Comparison of ENCODE assay signal across 32 cellular contexts in genomic region chr6:14017626-14018475, GRCh38.
DNase-seq lines count a peak whose midpoint lies in the region; ATAC-seq and TF ChIP-seq lines count a peak whose summit lies in the region.
"Had no signal": no experiment of that assay in that cellular context is flagged by ENCODE, and none has a peak within 500 bp of the region (broad histone marks: within the 10 kb centered on the region; RNA-seq: fewer than 3 reads in every experiment).

No MANE protein-coding gene starts in this region.

- CTCF ChIA-PET in IMR-90 (lab: Yijun Ruan, JAX) (interaction anchor here (0.5 to 0.7 kb wide), 3 partner anchors 17 to 49 kb away, joined by 3 read pairs; no protein-coding TSS in a partner anchor), GM10248 (lab: Yijun Ruan, JAX) (interaction anchor here (2.1 kb wide), 1 partner anchor 109 kb away, joined by 6 read pairs; no protein-coding TSS in a partner anchor)

- no peak overlapping the region; the same call in 1 of the 2 replicates for H3K27ac ChIP-seq in IMR-90 (ENCODE audit: insufficient read depth, low read length)
- no peak overlapping the region for H3K27ac ChIP-seq in endodermal cell (ENCODE audit: low read depth, low read length)
- H3K27ac ChIP-seq in mesendoderm (ENCODE audit: low read depth, low read length) = no peak overlapping the region
- H3K27ac ChIP-seq: C4-2B, cardiac muscle cell, coronary artery, parathyroid adenoma, right atrium auricular region, spleen, transverse colon had no signal

- 96% methylated on average over 15 of the region's 46 CpGs; no CpG with 5 or more reads in 1 of the 2 experiments for WGBS in IMR-90 (ENCODE audit: extremely low coverage in 2 of 2, insufficient read length in 1 of 2), 2 experiments
- 88 to 96% methylated on average over 11 to 46 of the region's 46 CpGs for WGBS in endodermal cell (ENCODE audit: insufficient coverage in 1 of 2, insufficient read length in 1 of 2), 2 experiments
- WGBS in mesendoderm (ENCODE audit: extremely low coverage, insufficient coverage, low lambda C conversion rate) = no CpG with 5 or more reads among the region's 46 CpGs

- no peak overlapping the region for H2AK9ac ChIP-seq in IMR-90 (replicated peaks; ENCODE audit: low read depth, low read length, poor library complexity)

- no peak overlapping the region for H3K9ac ChIP-seq in IMR-90 (ENCODE audit: low read depth, low read length)
- no peak overlapping the region for H3K9ac ChIP-seq in endodermal cell (ENCODE audit: extremely low read depth, low read length, poor library complexity, severe bottlenecking)
- H3K9ac ChIP-seq in mesendoderm (ENCODE audit: low read length) = peak overlapping the region; percentile 55
- H3K9ac ChIP-seq: parathyroid adenoma had no signal

- no peak overlapping the region for H2AFZ ChIP-seq in IMR-90 (replicated peaks; ENCODE audit: low read length, poor library complexity)
- H2AFZ ChIP-seq: parathyroid adenoma had no signal

- H3K56ac ChIP-seq in IMR-90 (ENCODE audit: extremely low read depth, insufficient read depth, low read length) (no peak overlapping the region), mesendoderm (ENCODE audit: low read length) (peak overlapping the region; percentile 68)

- no peaks in the 10 kb centered on the region for H3K9me1 ChIP-seq in IMR-90 (ENCODE audit: insufficient read depth, low read length)

- no peaks in the 10 kb centered on the region for H4K20me1 ChIP-seq in IMR-90 (ENCODE audit: insufficient read depth, low read length)

- POLR2A ChIA-PET in IMR-90 (lab: Charles Lee; ENCODE audit: unreplicated experiment) = interaction anchor here (0.6 kb wide), 1 partner anchor 46 kb away, joined by 4 read pairs; no protein-coding TSS in a partner anchor
- POLR2A ChIA-PET in GM10248 (lab: Yijun Ruan, JAX) = interaction anchor here (0.6 kb wide), 1 partner anchor 11 kb away, joined by 3 read pairs; no protein-coding TSS in a partner anchor

- dilution Hi-C loops in IMR-90 (cut with HindIII; ENCODE audit: low sequenced_read_pairs, unreplicated experiment) = no loop called here

- TF ChIP-seq CTCF in IMR-90 (conservative IDR thresholded peaks at IDR 0.05; ENCODE audit: low read depth, low read length) (no peak), endodermal cell (conservative IDR thresholded peaks at IDR 0.05) (no peak), type B pancreatic cell (conservative IDR thresholded peaks at IDR 0.05) (no peak), GM10248 (IDR thresholded peaks at IDR 0.05; ENCODE audit: control extremely low read depth, extremely low read depth, low read depth, missing control alignments) (no peak)

- H4K91ac ChIP-seq in IMR-90 (ENCODE audit: insufficient read depth, low read depth, low read length) = no peak overlapping the region

- no peak for TF ChIP-seq RAD21 in IMR-90 (IDR thresholded peaks at IDR 0.05; ENCODE audit: low read length)

- H3K14ac ChIP-seq in IMR-90 (replicated peaks; ENCODE audit: low read depth, low read length) = no peak overlapping the region

- no peak overlapping the region for H2AK5ac ChIP-seq in IMR-90 (ENCODE audit: low read depth, low read length)
- no peak overlapping the region for H2AK5ac ChIP-seq in mesendoderm (ENCODE audit: low read length)

- H3K36me3 Mint-ChIP-seq in endodermal cell (ENCODE audit: low read depth) (no peaks in the 10 kb centered on the region), type B pancreatic cell (no peaks in the 10 kb centered on the region)
- H3K36me3 Mint-ChIP-seq: activated CD4-positive, alpha-beta memory T cell treated with anti-CD3 and anti-CD28 coated beads for 36 hours; activated naive CD4-positive, alpha-beta T cell treated with anti-CD3 and anti-CD28 coated beads, Interleukin-2, amount 50 U/mL, for 24 hours had no signal

- peaks cover 6% of the 10 kb centered on the region for H3K4me1 Mint-ChIP-seq in endodermal cell
- peaks cover 9% of the 10 kb centered on the region for H3K4me1 Mint-ChIP-seq in type B pancreatic cell (ENCODE audit: unreplicated experiment)
- H3K4me1 Mint-ChIP-seq: activated naive CD4-positive, alpha-beta T cell treated with anti-CD3 and anti-CD28 coated beads, Interleukin-2, amount 50 U/mL, for 24 hours had no signal

- H3K4me2 ChIP-seq in IMR-90 (ENCODE audit: low read depth, low read length) (peak overlapping the region; percentile 19; the same call in 1 of the 2 replicates), mesendoderm (ENCODE audit: low read length) (peak overlapping the region; percentile 17)

- H2BK15ac ChIP-seq in IMR-90 (ENCODE audit: low read depth, low read length) (no peak overlapping the region), mesendoderm (replicated peaks; ENCODE audit: low read depth) (no peak overlapping the region)

- H2BK120ac ChIP-seq in IMR-90 (ENCODE audit: low read depth, low read length) (peak overlapping the region; percentile 34; the same call in 1 of the 2 replicates), mesendoderm (ENCODE audit: low read depth, low read length) (no peak overlapping the region)

- no peak for TF ChIP-seq POLR2A in IMR-90 (IDR thresholded peaks at IDR 0.05; ENCODE audit: low read depth, low read length)

- in situ Hi-C loops in IMR-90 (cut with MboI; ENCODE audit: low sequenced_read_pairs) = no loop called here

- H3K27ac Mint-ChIP-seq in endodermal cell = no peak overlapping the region
- no peak overlapping the region for H3K27ac Mint-ChIP-seq in type B pancreatic cell
- H3K27ac Mint-ChIP-seq: activated CD4-positive, alpha-beta memory T cell treated with anti-CD3 and anti-CD28 coated beads for 36 hours; activated naive CD4-positive, alpha-beta T cell treated with anti-CD3 and anti-CD28 coated beads, Interleukin-2, amount 50 U/mL, for 24 hours; activated T-helper 2 cell treated with anti-CD3 and anti-CD28 coated beads, Interferon-gamma antibody, Interleukin-2, Interleukin-4, amounts not matched to agents 10 μg/mL and 5 μg/mL and 100 μg/mL, durations not matched to agents 14 hours and 24 hours and 36 hours; effector memory CD8-positive, alpha-beta T cell; naive thymus-derived CD4-positive, alpha-beta T cell had no signal

- no peak overlapping the region for H3K18ac ChIP-seq in IMR-90 (ENCODE audit: low read depth, low read length)
- peak overlapping the region; percentile 4 for H3K18ac ChIP-seq in mesendoderm (ENCODE audit: low read length)

- no TSS peak for BruUV-seq in IMR-90 (replicated peaks; lab: Mats Ljungman, UMichigan)

- H3K9me3 ChIP-seq in IMR-90 (ENCODE audit: control insufficient read depth, insufficient read depth, low read length) (0 out of 2 replicates have a peak, but pooled peaks cover 2% of the 10 kb centered on the region), endodermal cell (ENCODE audit: control insufficient read depth, low read length) (peaks cover 5% of the 10 kb centered on the region)
- H3K9me3 ChIP-seq: right atrium auricular region, spleen, transverse colon had no signal

- H3K4me3 ChIP-seq in IMR-90 (ENCODE audit: insufficient read depth, low read depth, low read length) (no peak overlapping the region), endodermal cell (ENCODE audit: low read length) (no peak overlapping the region), mesendoderm (ENCODE audit: low read length) (no peak overlapping the region)
- H3K4me3 ChIP-seq: cardiac muscle cell, coronary artery, K562, right atrium auricular region, spleen, transverse colon had no signal

- H3K4ac ChIP-seq in IMR-90 (ENCODE audit: low read depth, low read length) (no peak overlapping the region), mesendoderm (ENCODE audit: low read depth, low read length) (no peak overlapping the region)

- H3K4me3 Mint-ChIP-seq in endodermal cell (peak overlapping the region; percentile 37), type B pancreatic cell (peak overlapping the region; percentile 47)
- H3K4me3 Mint-ChIP-seq: activated CD4-positive, alpha-beta memory T cell treated with anti-CD3 and anti-CD28 coated beads for 36 hours; activated naive CD4-positive, alpha-beta T cell treated with anti-CD3 and anti-CD28 coated beads, Interleukin-2, amount 50 U/mL, for 24 hours; effector memory CD8-positive, alpha-beta T cell; naive thymus-derived CD4-positive, alpha-beta T cell had no signal

- peaks cover 9% of the 10 kb centered on the region for H3K9me3 Mint-ChIP-seq in endodermal cell
- no peaks in the 10 kb centered on the region for H3K9me3 Mint-ChIP-seq in type B pancreatic cell
- H3K9me3 Mint-ChIP-seq: activated CD4-positive, alpha-beta memory T cell treated with anti-CD3 and anti-CD28 coated beads for 36 hours; activated naive CD4-positive, alpha-beta T cell treated with anti-CD3 and anti-CD28 coated beads, Interleukin-2, amount 50 U/mL, for 24 hours; activated T-helper 2 cell treated with anti-CD3 and anti-CD28 coated beads, Interferon-gamma antibody, Interleukin-2, Interleukin-4, amounts not matched to agents 10 μg/mL and 5 μg/mL and 100 μg/mL, durations not matched to agents 14 hours and 24 hours and 36 hours; effector memory CD8-positive, alpha-beta T cell had no signal

- no peaks in the 10 kb centered on the region for H3K79me2 ChIP-seq in mesendoderm (ENCODE audit: control insufficient read depth, insufficient read depth, low read length)
- H3K79me2 ChIP-seq: parathyroid adenoma had no signal

- H3K79me1 ChIP-seq in IMR-90 (ENCODE audit: low read depth in 1 of 2, low read length in 2 of 2) = no peaks in the 10 kb centered on the region
- no peaks in the 10 kb centered on the region for H3K79me1 ChIP-seq in mesendoderm (ENCODE audit: low read length)

- H3K27me3 Mint-ChIP-seq in endodermal cell (ENCODE audit: insufficient read depth) (peaks cover 38% of the 10 kb centered on the region), type B pancreatic cell (peaks cover 37% of the 10 kb centered on the region)

- H3K4me1 ChIP-seq in IMR-90 (ENCODE audit: control insufficient read depth, insufficient read depth, low read length) (peaks cover 2% of the 10 kb centered on the region; the same call in 1 of the 2 replicates), endodermal cell (ENCODE audit: control insufficient read depth, insufficient read depth, low read length) (no peaks in the 10 kb centered on the region), mesendoderm (ENCODE audit: control insufficient read depth, low read depth, low read length) (no peaks in the 10 kb centered on the region)
- H3K4me1 ChIP-seq: parathyroid adenoma, right atrium auricular region, spleen, transverse colon had no signal

- H3K23ac ChIP-seq in IMR-90 (ENCODE audit: low read depth, low read length) (no peak overlapping the region), mesendoderm (ENCODE audit: low read length) (no peak overlapping the region)

- no peak overlapping the region for H2BK5ac ChIP-seq in IMR-90 (ENCODE audit: low read depth, low read length, poor library complexity, severe bottlenecking)
- H2BK5ac ChIP-seq in mesendoderm (ENCODE audit: low read length) = no peak overlapping the region

- H4K5ac ChIP-seq in IMR-90 (ENCODE audit: low read depth, low read length) (no peak overlapping the region), mesendoderm (ENCODE audit: low read length) (no peak overlapping the region)

- H3K36me3 ChIP-seq in IMR-90 (ENCODE audit: control insufficient read depth, insufficient read depth, low read length) (no peaks in the 10 kb centered on the region), endodermal cell (ENCODE audit: control insufficient read depth, insufficient read depth, low read length) (no peaks in the 10 kb centered on the region), mesendoderm (ENCODE audit: control insufficient read depth, insufficient read depth, low read length) (no peaks in the 10 kb centered on the region)
- H3K36me3 ChIP-seq: cardiac muscle cell, right atrium auricular region, spleen, transverse colon had no signal

- ATAC-seq in IMR-90 (ENCODE audit: low read depth) (peak; percentile 27; the same call in 1 of the 2 replicates), HG02970 (IDR thresholded peaks at IDR 0.05; ENCODE audit: low FRiP score, unreplicated experiment) (no peak)
- ATAC-seq: effector memory CD8-positive, alpha-beta T cell; esophagus mucosa; K562; left ventricle myocardium superior; naive thymus-derived CD4-positive, alpha-beta T cell had no signal

- no peak overlapping the region for H2BK20ac ChIP-seq in IMR-90 (ENCODE audit: low read depth, low read length)

- H3K27me3 ChIP-seq in IMR-90 (ENCODE audit: control insufficient read depth, insufficient read depth, low read length) (peaks cover 1% of the 10 kb centered on the region; the same call in 1 of the 2 replicates), endodermal cell (ENCODE audit: control insufficient read depth, insufficient read depth, low read length, poor library complexity, severe bottlenecking) (no peaks in the 10 kb centered on the region), mesendoderm (ENCODE audit: insufficient read depth, low read length, poor library complexity) (no peaks in the 10 kb centered on the region)
- H3K27me3 ChIP-seq: right atrium auricular region, spleen had no signal

- H4K8ac ChIP-seq in IMR-90 (ENCODE audit: low read depth in 2 of 2, low read length in 2 of 2) = no peak overlapping the region
- no peak overlapping the region for H4K8ac ChIP-seq in mesendoderm (ENCODE audit: low read depth, low read length)

- DNase-seq in IMR-90 (no peak), endodermal cell (peak; percentile 71), mesendoderm (peak; percentile 34), type B pancreatic cell (ENCODE audit: extremely low spot score, unreplicated experiment) (no peak), GM10248 (ENCODE audit: extremely low spot score) (no peak)
- DNase-seq in NK-92 treated with Interleukin-12 subunit alpha and Interleukin-12 subunit beta, amount 100 ng/mL, for 24 hours (lab: John Stamatoyannopoulos, UW) = no peak
- DNase-seq: activated CD4-positive, alpha-beta memory T cell treated with anti-CD3 and anti-CD28 coated beads for 36 hours; activated CD4-positive, CD25-positive, alpha-beta regulatory T cell treated with anti-CD3 and anti-CD28 coated beads, Interleukin-2, amount 50 U/mL, for 72 hours; anterior cingulate cortex; DMS79; effector memory CD8-positive, alpha-beta T cell; foreskin fibroblast; left ventricle myocardium superior; midbrain; naive thymus-derived CD4-positive, alpha-beta T cell; NCI-H1417; NCI-H2081; NCI-H345; NCI-H748 treated with DMSO at 0.1 percent for 48 hours; spleen; T-helper 1 cell; transverse colon had no signal

- intact Hi-C loops in IMR-90 (cut with micrococcal nuclease) = no loop called here

Comparison
In these comparisons a context has a peak if more than half of its experiments do, and no peak if none do; other contexts are left out.
1. DNase-seq: peak in endodermal cell (single experiment) and mesendoderm (single experiment); none in IMR-90 (single experiment), type B pancreatic cell (single experiment), GM10248 (single experiment) and NK-92 treated with Interleukin-12 subunit alpha and Interleukin-12 subunit beta, amount 100 ng/mL, for 24 hours (single experiment).